Comparison of ENCODE assay signal across 17 cellular contexts in the genomic region with DNA sequence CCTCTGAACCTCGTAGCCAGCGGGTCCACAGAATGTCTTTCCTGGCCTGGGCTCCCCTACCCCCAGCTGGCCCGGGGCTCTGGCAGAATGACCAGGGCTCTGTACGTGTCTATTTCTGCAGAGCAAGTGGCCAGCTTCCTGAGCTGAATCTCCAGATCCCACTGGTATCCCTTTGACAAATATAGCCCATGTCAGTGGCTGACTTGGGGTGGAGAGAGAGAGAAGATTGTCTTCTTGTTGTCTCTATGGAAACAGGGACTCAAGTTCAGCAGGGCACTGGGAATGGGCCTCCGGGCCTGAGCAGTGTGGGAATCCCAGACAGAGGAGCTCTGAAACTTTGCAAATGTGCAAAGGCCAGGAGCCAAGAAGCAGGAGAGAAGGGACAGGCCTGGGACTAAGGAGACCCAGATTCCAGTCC. TPM values are rescaled to one million over a fixed set of nuclear protein-coding genes. Genes with fewer than 3 reads are reported as not detected.
DNase-seq lines count a peak whose midpoint lies in the region; ATAC-seq and TF ChIP-seq lines count a peak whose summit lies in the region.
"Had no signal": no experiment of that assay in that cellular context is flagged by ENCODE, and none has a peak within 500 bp of the region (broad histone marks: within the 10 kb centered on the region; RNA-seq: fewer than 3 reads in every experiment).

No MANE protein-coding gene starts in this region.

- ATAC-seq in IMR-90 (ENCODE audit: low read depth) (peak; percentile 21; the same call in 1 of the 2 replicates), right lobe of liver (peak; percentile 14 to 38 (median 32)), HG02623 (IDR thresholded peaks at IDR 0.05; ENCODE audit: unreplicated experiment) (no peak)
- ATAC-seq in stimulated activated effector memory CD8-positive, alpha-beta T cell treated with anti-CD3 and anti-CD28 coated beads, Interleukin-12 subunit alpha, Interleukin-12 subunit beta, amount 100 ng/mL, for 72 hours, result no peak
- no peak for ATAC-seq in CD4-positive, alpha-beta T cell (ENCODE audit: poor library complexity)
- ATAC-seq: GM12878; stimulated activated memory B cell treated with anti-CD40 and anti-IgM and Interleukin-4, amounts not matched to agents 10 μg/mL and 1 μg/mL and 100 μg/mL, for 72 hours had no signal

- no TSS peak for BruUV-seq in IMR-90 (replicated peaks; lab: Mats Ljungman, UMichigan)

- no peaks in the 10 kb centered on the region for H3K36me3 Mint-ChIP-seq in chondrocyte (ENCODE audit: low read depth)
- H3K36me3 Mint-ChIP-seq in stimulated activated effector memory CD8-positive, alpha-beta T cell treated with anti-CD3 and anti-CD28 coated beads, Interleukin-12 subunit alpha, Interleukin-12 subunit beta, amount 100 ng/mL, for 72 hours, result no peaks in the 10 kb centered on the region
- no peaks in the 10 kb centered on the region for H3K36me3 Mint-ChIP-seq in CD4-positive, alpha-beta T cell (ENCODE audit: low read depth)
- H3K36me3 Mint-ChIP-seq: activated naive CD8-positive, alpha-beta T cell treated with anti-CD3 and anti-CD28 coated beads, Interleukin-2, amount 10 ng/mL, durations not matched to agents 7 days and 5 days; CD4-positive, alpha-beta memory T cell; stimulated activated memory B cell treated with anti-CD40 and anti-IgM and Interleukin-4, amounts not matched to agents 10 μg/mL and 1 μg/mL and 100 μg/mL, for 72 hours had no signal

- dilution Hi-C loops in IMR-90 (cut with HindIII; ENCODE audit: low sequenced_read_pairs, unreplicated experiment), result no loop called here

- H3K36me3 ChIP-seq in IMR-90 (ENCODE audit: control insufficient read depth, insufficient read depth, low read length) (no peaks in the 10 kb centered on the region), right lobe of liver (peaks cover 0 to 42% (median 3%) of the 10 kb centered on the region in 4 donors)
- H3K36me3 ChIP-seq: esophagus squamous epithelium had no signal

- H2AFZ ChIP-seq in IMR-90 (replicated peaks; ENCODE audit: low read length, poor library complexity), result peak overlapping the region; percentile 81

- H2BK15ac ChIP-seq in IMR-90 (ENCODE audit: low read depth, low read length), result no peak overlapping the region

- peak overlapping the region; percentile 57 for H2AK9ac ChIP-seq in IMR-90 (replicated peaks; ENCODE audit: low read depth, low read length, poor library complexity)

- H3K14ac ChIP-seq in IMR-90 (replicated peaks; ENCODE audit: low read depth, low read length), result peak overlapping the region; percentile 59; the same call in 1 of the 2 replicates

- H3K4me1 Mint-ChIP-seq in chondrocyte (ENCODE audit: low read depth), result peaks cover 26% of the 10 kb centered on the region
- H3K4me1 Mint-ChIP-seq in stimulated activated effector memory CD8-positive, alpha-beta T cell treated with anti-CD3 and anti-CD28 coated beads, Interleukin-12 subunit alpha, Interleukin-12 subunit beta, amount 100 ng/mL, for 72 hours, result peaks cover 13% of the 10 kb centered on the region
- no peaks in the 10 kb centered on the region for H3K4me1 Mint-ChIP-seq in CD4-positive, alpha-beta T cell (ENCODE audit: low read depth)

- CTCF ChIA-PET in IMR-90 (lab: Yijun Ruan, JAX), result no interaction called here
- CTCF ChIA-PET in GM10248 (lab: Yijun Ruan, JAX), result no interaction called here
- CTCF ChIA-PET in CD4-positive, alpha-beta T cell (lab: Charles Lee), result no interaction called here

- no peak overlapping the region for H3K4me3 Mint-ChIP-seq in chondrocyte (ENCODE audit: unreplicated experiment)
- peak overlapping the region; percentile 15 for H3K4me3 Mint-ChIP-seq in stimulated activated effector memory CD8-positive, alpha-beta T cell treated with anti-CD3 and anti-CD28 coated beads, Interleukin-12 subunit alpha, Interleukin-12 subunit beta, amount 100 ng/mL, for 72 hours
- no peak overlapping the region for H3K4me3 Mint-ChIP-seq in CD4-positive, alpha-beta T cell
- H3K4me3 Mint-ChIP-seq: activated naive CD8-positive, alpha-beta T cell treated with anti-CD3 and anti-CD28 coated beads, Interleukin-2, amount 10 ng/mL, durations not matched to agents 7 days and 5 days; CD4-positive, alpha-beta memory T cell; stimulated activated memory B cell treated with anti-CD40 and anti-IgM and Interleukin-4, amounts not matched to agents 10 μg/mL and 1 μg/mL and 100 μg/mL, for 72 hours had no signal

- no peak overlapping the region for H2BK5ac ChIP-seq in IMR-90 (ENCODE audit: low read depth, low read length, poor library complexity, severe bottlenecking)

- peak overlapping the region in 1 of 2 experiments; percentile 63; a peak in 1 of 4 replicates for H4K8ac ChIP-seq in IMR-90 (ENCODE audit: low read depth in 2 of 2, low read length in 2 of 2)

- H3K27ac ChIP-seq in IMR-90 (ENCODE audit: insufficient read depth, low read length), result no peak overlapping the region
- H3K27ac ChIP-seq in right lobe of liver, result no peak overlapping the region
- no peak overlapping the region for H3K27ac ChIP-seq in CD4-positive, alpha-beta T cell (ENCODE audit: low read depth, low read length)

- no peak for TF ChIP-seq RAD21 in IMR-90 (IDR thresholded peaks at IDR 0.05; ENCODE audit: low read length)

- no peak overlapping the region; the same call in 1 of the 2 replicates for H3K23ac ChIP-seq in IMR-90 (ENCODE audit: low read depth, low read length)

- no peaks in the 10 kb centered on the region for H3K79me1 ChIP-seq in IMR-90 (ENCODE audit: low read depth in 1 of 2, low read length in 2 of 2)

- no peak overlapping the region for H3K4me2 ChIP-seq in IMR-90 (ENCODE audit: low read depth, low read length)

- no peak overlapping the region for H3K4me3 ChIP-seq in IMR-90 (ENCODE audit: insufficient read depth, low read depth, low read length)
- H3K4me3 ChIP-seq in right lobe of liver, result no peak overlapping the region
- H3K4me3 ChIP-seq: coronary artery, esophagus squamous epithelium, GM12878 had no signal

- peak overlapping the region; percentile 49; the same call in 1 of the 2 replicates for H4K5ac ChIP-seq in IMR-90 (ENCODE audit: low read depth, low read length)

- 0 out of 2 replicates have a peak overlapping the region, but pooled peaks have one; percentile 38 for H2BK20ac ChIP-seq in IMR-90 (ENCODE audit: low read depth, low read length)

- H3K27me3 ChIP-seq in IMR-90 (ENCODE audit: control insufficient read depth, insufficient read depth, low read length), result no peaks in the 10 kb centered on the region
- no peaks in the 10 kb centered on the region for H3K27me3 ChIP-seq in right lobe of liver
- H3K27me3 ChIP-seq in CD4-positive, alpha-beta T cell (ENCODE audit: control insufficient read depth, insufficient read depth, low read length), result no peaks in the 10 kb centered on the region

- H3K4ac ChIP-seq in IMR-90 (ENCODE audit: low read depth, low read length), result peak overlapping the region; percentile 54; the same call in 1 of the 2 replicates

- 40% methylated on average over 1 of the region's 5 CpGs; no CpG with 5 or more reads in 1 of the 2 experiments for WGBS in IMR-90 (ENCODE audit: extremely low coverage in 2 of 2, insufficient read length in 1 of 2), 2 experiments
- no CpG with 5 or more reads among the region's 5 CpGs for WGBS in right lobe of liver (ENCODE audit: insufficient coverage, low coverage, low lambda C conversion rate, missing lambda C conversion rate)

- H2BK120ac ChIP-seq in IMR-90 (ENCODE audit: low read depth, low read length), result peak overlapping the region; percentile 27; the same call in 1 of the 2 replicates

- peak overlapping the region; percentile 79 for H3K27ac Mint-ChIP-seq in chondrocyte (ENCODE audit: unreplicated experiment)
- no peak overlapping the region for H3K27ac Mint-ChIP-seq in stimulated activated effector memory CD8-positive, alpha-beta T cell treated with anti-CD3 and anti-CD28 coated beads, Interleukin-12 subunit alpha, Interleukin-12 subunit beta, amount 100 ng/mL, for 72 hours
- H3K27ac Mint-ChIP-seq in CD4-positive, alpha-beta T cell, result no peak overlapping the region
- H3K27ac Mint-ChIP-seq: activated naive CD8-positive, alpha-beta T cell treated with anti-CD3 and anti-CD28 coated beads, Interleukin-2, amount 10 ng/mL, durations not matched to agents 7 days and 5 days; CD4-positive, alpha-beta memory T cell; stimulated activated memory B cell treated with anti-CD40 and anti-IgM and Interleukin-4, amounts not matched to agents 10 μg/mL and 1 μg/mL and 100 μg/mL, for 72 hours had no signal

- peaks cover 3% of the 10 kb centered on the region for H3K27me3 Mint-ChIP-seq in chondrocyte (ENCODE audit: low read depth)
- H3K27me3 Mint-ChIP-seq in CD4-positive, alpha-beta T cell, result peaks cover 21% of the 10 kb centered on the region

- H3K9me3 ChIP-seq in IMR-90 (ENCODE audit: control insufficient read depth, insufficient read depth, low read length), result no peaks in the 10 kb centered on the region
- no peaks in the 10 kb centered on the region for H3K9me3 ChIP-seq in right lobe of liver
- no peaks in the 10 kb centered on the region for H3K9me3 ChIP-seq in CD4-positive, alpha-beta T cell (ENCODE audit: control insufficient read depth, low read length)
- H3K9me3 ChIP-seq: esophagus squamous epithelium had no signal

- H3K56ac ChIP-seq in IMR-90 (ENCODE audit: extremely low read depth, insufficient read depth, low read length), result no peak overlapping the region

- intact Hi-C loops in IMR-90 (cut with micrococcal nuclease), result no loop called here
- intact Hi-C loops in right lobe of liver (cut with DNase I), result no loop called here
- intact Hi-C loops in CD4-positive, alpha-beta T cell (cut with DNase I, micrococcal nuclease), result no loop called here

- H4K91ac ChIP-seq in IMR-90 (ENCODE audit: insufficient read depth, low read depth, low read length), result peak overlapping the region; percentile 23; the same call in 1 of the 2 replicates

- no peak for DNase-seq in IMR-90
- DNase-seq in chondrocyte (ENCODE audit: low spot score), result no peak
- DNase-seq in right lobe of liver, result no peak
- no peak for DNase-seq in stimulated activated effector memory CD8-positive, alpha-beta T cell treated with anti-CD3 and anti-CD28 coated beads, Interleukin-12 subunit alpha, Interleukin-12 subunit beta, amount 100 ng/mL, for 72 hours (ENCODE audit: low spot score in 2 of 2)
- no peak for DNase-seq in stimulated activated CD4-positive, alpha-beta T cell treated with anti-CD3 and anti-CD28 coated beads, Interleukin-4, amount 100 ng/mL, for 4 hours
- DNase-seq in GM10248 (ENCODE audit: extremely low spot score), result no peak
- DNase-seq in CD4-positive, alpha-beta T cell, result no peak
- DNase-seq: activated CD4-positive, alpha-beta T cell treated with anti-CD3 and anti-CD28 coated beads for 1 hour; activated naive CD8-positive, alpha-beta T cell treated with anti-CD3 and anti-CD28 coated beads, Interleukin-2, amount 10 ng/mL, durations not matched to agents 7 days and 5 days; CD4-positive, alpha-beta memory T cell; esophagus squamous epithelium; NCI-H510A; stimulated activated CD4-positive, alpha-beta T cell treated with anti-CD3 and anti-CD28 coated beads, Interleukin-4, amount 100 ng/mL, for 24 hours had no signal

- peaks cover 8% of the 10 kb centered on the region for H3K9me1 ChIP-seq in IMR-90 (ENCODE audit: insufficient read depth, low read length)

- H3K9ac ChIP-seq in IMR-90 (ENCODE audit: low read depth, low read length), result no peak overlapping the region

- H3K18ac ChIP-seq in IMR-90 (ENCODE audit: low read depth, low read length), result no peak overlapping the region; the same call in 1 of the 2 replicates

- no peaks in the 10 kb centered on the region for H3K9me3 Mint-ChIP-seq in chondrocyte (ENCODE audit: low read depth)
- H3K9me3 Mint-ChIP-seq in stimulated activated effector memory CD8-positive, alpha-beta T cell treated with anti-CD3 and anti-CD28 coated beads, Interleukin-12 subunit alpha, Interleukin-12 subunit beta, amount 100 ng/mL, for 72 hours, result no peaks in the 10 kb centered on the region
- H3K9me3 Mint-ChIP-seq in CD4-positive, alpha-beta T cell, result no peaks in the 10 kb centered on the region
- H3K9me3 Mint-ChIP-seq: activated naive CD8-positive, alpha-beta T cell treated with anti-CD3 and anti-CD28 coated beads, Interleukin-2, amount 10 ng/mL, durations not matched to agents 7 days and 5 days; stimulated activated memory B cell treated with anti-CD40 and anti-IgM and Interleukin-4, amounts not matched to agents 10 μg/mL and 1 μg/mL and 100 μg/mL, for 72 hours had no signal

- no peak for TF ChIP-seq POLR2A in IMR-90 (IDR thresholded peaks at IDR 0.05; ENCODE audit: low read depth, low read length)
- no peak for TF ChIP-seq POLR2A in right lobe of liver (IDR thresholded peaks at IDR 0.05)

- TF ChIP-seq CTCF in IMR-90 (conservative IDR thresholded peaks at IDR 0.05; ENCODE audit: low read depth, low read length), result no peak
- TF ChIP-seq CTCF in chondrocyte (IDR thresholded peaks at IDR 0.05), result no peak
- no peak for TF ChIP-seq CTCF in right lobe of liver (IDR thresholded peaks at IDR 0.05)
- no peak for TF ChIP-seq CTCF in GM10248 (IDR thresholded peaks at IDR 0.05; ENCODE audit: control extremely low read depth, extremely low read depth, low read depth, missing control alignments)
- no peak for TF ChIP-seq CTCF in CD4-positive, alpha-beta T cell (IDR thresholded peaks at IDR 0.05)

- no peaks in the 10 kb centered on the region for H4K20me1 ChIP-seq in IMR-90 (ENCODE audit: insufficient read depth, low read length)

- H3K4me1 ChIP-seq in IMR-90 (ENCODE audit: control insufficient read depth, insufficient read depth, low read length) (peaks cover 18% of the 10 kb centered on the region), right lobe of liver (no peaks in the 10 kb centered on the region)

- peak overlapping the region; percentile 68; the same call in 1 of the 2 replicates for H2AK5ac ChIP-seq in IMR-90 (ENCODE audit: low read depth, low read length)

- in situ Hi-C loops in IMR-90 (cut with MboI; ENCODE audit: low sequenced_read_pairs), result no loop called here

- POLR2A ChIA-PET in IMR-90 (lab: Charles Lee; ENCODE audit: unreplicated experiment), result interaction anchor here (0.7 kb wide), 1 partner anchor 26 kb away, joined by 3 read pairs; no protein-coding TSS in a partner anchor
- POLR2A ChIA-PET in GM10248 (lab: Yijun Ruan, JAX), result no interaction called here
- POLR2A ChIA-PET in CD4-positive, alpha-beta T cell (lab: Charles Lee), result no interaction called here

RNA-seq across cellular contexts. Expression of a gene that starts 33.9 kb away (rescaled TPM):
- total RNA-seq in IMR-90 (2012; rRNA removed) (4.1 and 4.4 TPM in 2 replicates), chondrocyte (1.0 to 1.5 TPM (median 1.5 TPM) in 3 replicates), right lobe of liver (100 to 1,000 TPM in 3 of 6 experiments, 10 to 100 TPM in 3; 32.1 to 292 (median 78.0) TPM)
- 8.0 and 10.7 TPM in 2 replicates for polyA plus RNA-seq in IMR-90 (2012; rRNA removed)
- 3.8 and 9.8 TPM in 2 replicates for polyA plus RNA-seq in IMR-90 (2012; cell fraction: cytosol; rRNA removed)
- polyA plus RNA-seq in IMR-90 (2012; cell fraction: nucleus; rRNA removed; ENCODE audit: low replicate concordance), result 20.0 and 34.3 TPM in 2 replicates
- total RNA-seq in CD4-positive, alpha-beta T cell, result not detected
- total RNA-seq: activated naive CD8-positive, alpha-beta T cell treated with anti-CD3 and anti-CD28 coated beads, Interleukin-2, amount 10 ng/mL, durations not matched to agents 7 days and 5 days; CD4-positive, alpha-beta memory T cell had no signal
- polyA plus RNA-seq: CD4-positive, alpha-beta memory T cell had no signal

Comparison
In these comparisons a context has a peak if more than half of its experiments do, and no peak if none do; other contexts are left out.
1. ATAC-seq: peak in IMR-90 (single experiment) and right lobe of liver (4 of 4); none in stimulated activated effector memory CD8-positive, alpha-beta T cell treated with anti-CD3 and anti-CD28 coated beads, Interleukin-12 subunit alpha, Interleukin-12 subunit beta, amount 100 ng/mL, for 72 hours (single experiment), HG02623 (single experiment) and CD4-positive, alpha-beta T cell (single experiment).